ENCODE assay signal across 8 cellular contexts in the genomic region with DNA sequence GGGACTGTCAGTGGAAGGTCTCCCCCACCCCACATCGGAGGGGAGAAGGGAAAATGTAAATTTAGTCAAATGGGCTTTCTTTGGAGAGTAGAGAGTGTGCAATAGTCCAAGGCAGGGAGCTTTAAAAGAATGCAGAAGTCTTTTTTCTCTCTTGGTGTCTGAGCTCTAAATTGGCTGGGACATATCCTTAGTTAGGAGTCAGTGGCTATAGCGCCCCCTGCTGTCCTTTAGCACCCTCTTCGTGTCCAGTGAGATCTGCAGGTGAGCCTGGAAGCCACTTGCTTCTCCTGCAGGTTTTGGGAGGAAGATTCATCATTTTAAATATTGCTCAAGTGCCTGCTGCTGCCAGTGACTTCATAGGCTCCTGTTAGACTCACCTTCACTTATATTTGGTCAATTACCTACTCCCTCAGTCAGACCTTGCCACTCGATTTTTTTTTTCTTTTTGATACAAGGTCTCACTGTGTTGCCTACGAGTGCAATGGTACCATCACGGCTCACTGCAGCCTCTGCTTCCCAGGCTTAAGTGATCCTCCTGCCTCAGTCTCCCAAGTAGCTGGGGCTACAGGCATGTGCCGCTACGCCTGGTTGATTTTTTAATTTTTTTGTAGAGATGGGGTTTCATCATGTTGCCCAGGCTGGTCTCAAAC.
A peak's percentile ranks its signal among the peaks of the same experiment; 100 is the strongest.
DNase-seq lines count a peak whose midpoint lies in the region; ATAC-seq and TF ChIP-seq lines count a peak whose summit lies in the region.

No MANE protein-coding gene starts in this region.

- no peak overlapping the region for H2AFZ ChIP-seq in osteoblast (ENCODE audit: low read length)

- no peaks in the 10 kb centered on the region for H3F3A ChIP-seq in DOHH2 (ENCODE audit: control insufficient read depth, insufficient read depth)

- peak overlapping the region; percentile 31 for H3K4me2 ChIP-seq in DOHH2 (ENCODE audit: low read length)
- H3K4me2 ChIP-seq in osteoblast (ENCODE audit: insufficient read depth, low read length): no peak overlapping the region

- H3K4me3 Mint-ChIP-seq in IgD-negative memory B cell: peak overlapping the region; percentile 67 to 82 (median 69)
- no peak overlapping the region for H3K4me3 Mint-ChIP-seq in activated T-helper 17 cell treated with anti-CD3 and anti-CD28 coated beads, Interleukin-2, amount 50 U/mL, for 72 hours

- H3K27me3 ChIP-seq in DOHH2 (ENCODE audit: control insufficient read depth, low read length): peaks cover 15% of the 10 kb centered on the region
- no peaks in the 10 kb centered on the region for H3K27me3 ChIP-seq in foreskin keratinocyte
- no peaks in the 10 kb centered on the region for H3K27me3 ChIP-seq in osteoblast (ENCODE audit: insufficient read depth, low read length)
- H3K27me3 ChIP-seq in thoracic aorta (replicated peaks; ENCODE audit: insufficient read depth): no peaks in the 10 kb centered on the region

- DNase-seq in RKO (ENCODE audit: low spot score): peak; percentile 61
- DNase-seq in foreskin keratinocyte: peak in 1 of 2 donors; percentile 57
- no peak for DNase-seq in osteoblast (ENCODE audit: insufficient read length, low spot score, missing footprints)
- no peak for DNase-seq in thoracic aorta (ENCODE audit: low spot score)

- H4K20me1 ChIP-seq in DOHH2 (ENCODE audit: control insufficient read depth, insufficient read depth, low read depth, low read length): 0 out of 2 replicates have a peak, but pooled peaks cover 4% of the 10 kb centered on the region
- no peaks in the 10 kb centered on the region for H4K20me1 ChIP-seq in osteoblast (ENCODE audit: insufficient read depth, low read length)

- TF ChIP-seq CTCF in DOHH2 (IDR thresholded peaks at IDR 0.05; ENCODE audit: low read depth, low read length, poor library complexity, severe bottlenecking): peak; percentile 89
- peak; percentile 78 for TF ChIP-seq CTCF in foreskin keratinocyte (conservative IDR thresholded peaks at IDR 0.05)
- TF ChIP-seq CTCF in osteoblast (IDR thresholded peaks at IDR 0.05; ENCODE audit: extremely low read depth, low read depth, low read length): peak; percentile 72
- peak; percentile 54 for TF ChIP-seq CTCF in thoracic aorta (IDR thresholded peaks at IDR 0.05)

- H3K27ac Mint-ChIP-seq in IgD-negative memory B cell: peak overlapping the region; percentile 48 to 91 (median 86)
- no peak overlapping the region for H3K27ac Mint-ChIP-seq in activated T-helper 17 cell treated with anti-CD3 and anti-CD28 coated beads, Interleukin-2, amount 50 U/mL, for 72 hours

- H3K9me2 ChIP-seq in DOHH2 (replicated peaks; ENCODE audit: control insufficient read depth, low read length): no peaks in the 10 kb centered on the region

- H3K36me3 ChIP-seq in DOHH2 (ENCODE audit: control insufficient read depth, low read length): no peaks in the 10 kb centered on the region
- no peaks in the 10 kb centered on the region for H3K36me3 ChIP-seq in osteoblast (ENCODE audit: insufficient read depth, low read length)
- H3K36me3 ChIP-seq in thoracic aorta: no peaks in the 10 kb centered on the region

- no peaks in the 10 kb centered on the region for H3K27me3 Mint-ChIP-seq in IgD-negative memory B cell
- H3K27me3 Mint-ChIP-seq in activated T-helper 17 cell treated with anti-CD3 and anti-CD28 coated beads, Interleukin-2, amount 50 U/mL, for 72 hours: no peaks in the 10 kb centered on the region

- H3K9me3 Mint-ChIP-seq in IgD-negative memory B cell: no peaks in the 10 kb centered on the region
- no peaks in the 10 kb centered on the region for H3K9me3 Mint-ChIP-seq in activated T-helper 17 cell treated with anti-CD3 and anti-CD28 coated beads, Interleukin-2, amount 50 U/mL, for 72 hours

- H3K9me3 ChIP-seq in DOHH2 (ENCODE audit: control insufficient read depth, insufficient read depth, low read length) (no peaks in the 10 kb centered on the region), osteoblast (ENCODE audit: low read depth, low read length) (no peaks in the 10 kb centered on the region), thoracic aorta (no peaks in the 10 kb centered on the region)

- ATAC-seq in activated T-helper 17 cell treated with anti-CD3 and anti-CD28 coated beads, Interleukin-2, amount 50 U/mL, for 72 hours (replicated peaks): peak; percentile 49
- ATAC-seq in foreskin keratinocyte (peak; percentile 72), thoracic aorta (ENCODE audit: insufficient number of reproducible peaks, low FRiP score, low read depth) (no peak), HG03108 (IDR thresholded peaks at IDR 0.05; ENCODE audit: unreplicated experiment) (no peak)

- peaks cover 26% of the 10 kb centered on the region for H3K4me1 ChIP-seq in DOHH2 (ENCODE audit: control insufficient read depth, low read length)
- H3K4me1 ChIP-seq in foreskin keratinocyte: no peaks in the 10 kb centered on the region
- no peaks in the 10 kb centered on the region for H3K4me1 ChIP-seq in osteoblast (ENCODE audit: insufficient read depth, low read length)
- H3K4me1 ChIP-seq in thoracic aorta (ENCODE audit: control insufficient read depth in 1 of 2, low read depth in 2 of 2): no peaks in the 10 kb centered on the region

- no peaks in the 10 kb centered on the region for H3K79me2 ChIP-seq in DOHH2 (ENCODE audit: control insufficient read depth, low read length)
- no peaks in the 10 kb centered on the region for H3K79me2 ChIP-seq in osteoblast (ENCODE audit: insufficient read depth, low read length)

- H3K4me1 Mint-ChIP-seq in IgD-negative memory B cell: peaks cover 67 to 83% (median 78%) of the 10 kb centered on the region in 3 donors
- peaks cover 28% of the 10 kb centered on the region for H3K4me1 Mint-ChIP-seq in activated T-helper 17 cell treated with anti-CD3 and anti-CD28 coated beads, Interleukin-2, amount 50 U/mL, for 72 hours

- H3K27ac ChIP-seq in DOHH2 (ENCODE audit: low read depth, low read length): no peak overlapping the region
- no peak overlapping the region for H3K27ac ChIP-seq in foreskin keratinocyte
- H3K27ac ChIP-seq in osteoblast (ENCODE audit: low read depth, low read length): no peak overlapping the region
- H3K27ac ChIP-seq in thoracic aorta: no peak overlapping the region

- peaks cover 5% of the 10 kb centered on the region for H3K36me3 Mint-ChIP-seq in IgD-negative memory B cell
- H3K36me3 Mint-ChIP-seq in activated T-helper 17 cell treated with anti-CD3 and anti-CD28 coated beads, Interleukin-2, amount 50 U/mL, for 72 hours (ENCODE audit: low read depth): peaks cover 28% of the 10 kb centered on the region

- H3K4me3 ChIP-seq in DOHH2 (ENCODE audit: low read length) (no peak overlapping the region), osteoblast (ENCODE audit: insufficient read depth, low read length) (no peak overlapping the region), thoracic aorta (no peak overlapping the region)

Comparison
In these comparisons a context has a peak if more than half of its experiments do, and no peak if none do; other contexts are left out.
1. ATAC-seq: peak in activated T-helper 17 cell treated with anti-CD3 and anti-CD28 coated beads, Interleukin-2, amount 50 U/mL, for 72 hours (single experiment) and foreskin keratinocyte (single experiment); none in thoracic aorta (single experiment) and HG03108 (single experiment).
2. Peak in every context shown above with its lines, with median percentiles within 50 percentile points of each other: CTCF ChIP-seq.